Comparison of ENCODE assay signal across 18 cellular contexts in the genomic region with DNA sequence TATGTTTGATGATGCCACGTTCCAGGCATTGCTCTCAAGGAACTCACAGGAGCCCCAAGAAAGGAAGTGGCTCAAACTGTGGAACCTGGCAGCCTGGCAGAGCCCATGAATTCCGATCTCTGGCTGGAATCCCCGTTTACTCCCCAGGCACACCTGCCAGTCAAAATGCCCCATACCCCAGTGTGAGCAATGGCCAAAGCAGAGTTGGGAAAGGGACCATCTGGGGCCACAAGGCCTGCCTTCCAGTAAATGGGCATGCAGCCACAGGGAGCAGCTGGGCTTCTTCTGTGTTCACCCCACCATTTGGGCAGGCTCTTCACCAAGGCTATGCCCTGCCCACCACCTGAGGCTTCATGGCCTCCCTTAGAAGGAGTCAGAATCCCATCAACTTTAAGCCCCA.
DNase-seq lines count a peak whose midpoint lies in the region; ATAC-seq and TF ChIP-seq lines count a peak whose summit lies in the region.
"Had no signal": no experiment of that assay in that cellular context is flagged by ENCODE, and none has a peak within 500 bp of the region (broad histone marks: within the 10 kb centered on the region; RNA-seq: fewer than 3 reads in every experiment).

No MANE protein-coding gene starts in this region.

- ATAC-seq in body of pancreas = peak; percentile 80
- no peak for ATAC-seq in left ventricle myocardium superior
- no peak for ATAC-seq in GM21619 (IDR thresholded peaks at IDR 0.05; ENCODE audit: unreplicated experiment)
- ATAC-seq: A549, GM12878, HepG2 had no signal

- H3K4me3 ChIP-seq in mammary epithelial cell (replicated peaks in 1 of 3; ENCODE audit: insufficient read depth in 1 of 3, low read depth in 2 of 3, low read length in 3 of 3) (no peak overlapping the region), breast epithelium (no peak overlapping the region), body of pancreas (no peak overlapping the region)
- H3K4me3 ChIP-seq: A549, GM12878 had no signal

- in situ Hi-C loops in mammary epithelial cell (cut with MboI; ENCODE audit: low sequenced_read_pairs in 2 of 2) = no loop called here

- TF ChIP-seq POLR2A in breast epithelium (IDR thresholded peaks at IDR 0.05) (no peak), body of pancreas (IDR thresholded peaks at IDR 0.05) (peak in 1 of 3 donors; percentile 5)

- H3K4me2 ChIP-seq in mammary epithelial cell (ENCODE audit: insufficient read depth, low read depth, low read length) = no peak overlapping the region
- H3K4me2 ChIP-seq: A549 had no signal

- DNase-seq in mammary epithelial cell (peak; percentile 38), breast epithelium (ENCODE audit: low spot score in 2 of 2) (no peak), body of pancreas (peak; percentile 56 to 84 (median 80)), myocyte (ENCODE audit: low read depth) (peak; percentile 18), HuH-7.5 (ENCODE audit: low spot score) (no peak), NCI-H1092 treated with DMSO at 0.1 percent for 48 hours (lab: John Stamatoyannopoulos, UW) (no peak), left ventricle myocardium superior (no peak)
- DNase-seq: AML-193; Caco-2; CD4-positive, alpha-beta T cell; DMS79 treated with DMSO at 0.1 percent for 48 hours; H9 had no signal

- H3K9ac ChIP-seq in mammary epithelial cell (ENCODE audit: insufficient read depth, low read length) = no peak overlapping the region

- TF ChIP-seq CTCF in mammary epithelial cell (conservative IDR thresholded peaks at IDR 0.05 in 1 of 2, IDR thresholded peaks at IDR 0.05 in 1 of 2; ENCODE audit: extremely low read depth in 1 of 2, insufficient read depth in 1 of 2, low read depth in 1 of 2, low read length in 2 of 2) = no peak
- no peak for TF ChIP-seq CTCF in breast epithelium (IDR thresholded peaks at IDR 0.05)
- no peak for TF ChIP-seq CTCF in body of pancreas (IDR thresholded peaks at IDR 0.05)

- H3K27me3 ChIP-seq in mammary epithelial cell (ENCODE audit: insufficient read depth, low read length) = no peaks in the 10 kb centered on the region
- H3K27me3 ChIP-seq in breast epithelium = no peaks in the 10 kb centered on the region
- no peaks in the 10 kb centered on the region for H3K27me3 ChIP-seq in body of pancreas

- H3K9me3 ChIP-seq in mammary epithelial cell (replicated peaks; ENCODE audit: insufficient read depth, low read length) (peaks cover 8% of the 10 kb centered on the region), breast epithelium (peaks cover 0 to 23% of the 10 kb centered on the region in 2 donors), body of pancreas (peaks cover 0 to 7% (median 0%) of the 10 kb centered on the region in 3 donors)

- BruUV-seq in mammary epithelial cell (replicated peaks; lab: Mats Ljungman, UMichigan) = no TSS peak

- CTCF ChIA-PET in mammary epithelial cell (lab: Charles Lee; ENCODE audit: low non-redundant PET) = no interaction called here

- WGBS in mammary epithelial cell (ENCODE audit: low coverage, missing lambda C conversion rate) = 33% methylated on average over 1 of the region's 3 CpGs
- WGBS in body of pancreas, 2 donors = 30 to 48% methylated on average over 3 of the region's 3 CpGs

- H3K4me1 ChIP-seq in mammary epithelial cell (ENCODE audit: insufficient read depth, low read length) = no peaks in the 10 kb centered on the region
- H3K4me1 ChIP-seq in breast epithelium = no peaks in the 10 kb centered on the region
- H3K4me1 ChIP-seq in body of pancreas = peaks cover 20% of the 10 kb centered on the region
- H3K4me1 ChIP-seq: A549, Caco-2 had no signal

- H3K27ac ChIP-seq in mammary epithelial cell (ENCODE audit: insufficient read depth, low read depth, low read length) = no peak overlapping the region
- no peak overlapping the region for H3K27ac ChIP-seq in breast epithelium
- H3K27ac ChIP-seq in body of pancreas = peak overlapping the region; percentile 38 to 85 (median 72)
- H3K27ac ChIP-seq: 22Rv1, A549, C4-2B had no signal

- intact Hi-C loops in mammary epithelial cell (cut with micrococcal nuclease) (loop anchor here (2.0 to 10.0 kb wide), 2 partner anchors 64 to 124 kb away; no protein-coding TSS in a partner anchor), breast epithelium (cut with DNase I; ENCODE audit: low total_unique reads) (no loop called here), body of pancreas (cut with DNase I) (no loop called here), left ventricle myocardium superior (cut with micrococcal nuclease) (no loop called here)

- H3K79me2 ChIP-seq in mammary epithelial cell (ENCODE audit: insufficient read depth, low read length) = no peaks in the 10 kb centered on the region

- dilution Hi-C loops in mammary epithelial cell (cut with HindIII; ENCODE audit: low sequenced_read_pairs) = no loop called here

- H3K36me3 ChIP-seq in mammary epithelial cell (ENCODE audit: insufficient read depth, low read length) (no peaks in the 10 kb centered on the region), breast epithelium (no peaks in the 10 kb centered on the region), body of pancreas (replicated peaks in 1 of 2; ENCODE audit: insufficient read depth in 1 of 2, low read depth in 2 of 2) (no peaks in the 10 kb centered on the region)

- no peaks in the 10 kb centered on the region for H4K20me1 ChIP-seq in mammary epithelial cell (ENCODE audit: insufficient read depth, low read length)

- no peak overlapping the region for H2AFZ ChIP-seq in mammary epithelial cell (ENCODE audit: low read depth, low read length)

Comparison
In these comparisons a context has a peak if more than half of its experiments do, and no peak if none do; other contexts are left out.
1. DNase-seq: peak in mammary epithelial cell (single experiment), body of pancreas (4 of 4) and myocyte (single experiment); none in breast epithelium (0 of 2), HuH-7.5 (single experiment), NCI-H1092 treated with DMSO at 0.1 percent for 48 hours (single experiment) and left ventricle myocardium superior (single experiment).
2. H3K27ac ChIP-seq: peak in body of pancreas (4 of 4); none in mammary epithelial cell (single experiment) and breast epithelium (0 of 2).